Comparison of ENCODE assay signal across 17 cellular contexts in the genomic region with DNA sequence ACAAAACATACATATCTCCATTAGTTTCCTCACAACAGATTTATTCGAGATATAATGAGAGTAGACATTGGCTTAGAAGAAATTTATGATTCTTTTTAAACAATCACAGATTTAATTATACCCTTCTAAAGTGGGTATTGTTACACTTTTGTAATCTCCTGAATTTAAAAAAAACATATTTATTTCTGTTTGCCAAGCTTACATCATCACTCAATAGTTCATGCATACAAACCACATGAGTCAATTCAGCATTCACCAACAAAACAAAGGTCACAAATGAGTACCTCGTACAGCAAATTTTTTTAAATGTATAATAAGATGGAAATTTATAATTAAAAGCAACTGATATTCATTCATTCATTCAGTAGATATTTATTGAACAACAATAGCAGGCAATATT. TPM values are rescaled to one million over a fixed set of nuclear protein-coding genes. Genes with fewer than 3 reads are reported as not detected.
DNase-seq lines count a peak whose midpoint lies in the region; ATAC-seq and TF ChIP-seq lines count a peak whose summit lies in the region.
"Had no signal": no experiment of that assay in that cellular context is flagged by ENCODE, and none has a peak within 500 bp of the region (broad histone marks: within the 10 kb centered on the region; RNA-seq: fewer than 3 reads in every experiment).

No MANE protein-coding gene starts in this region.

- H3K27me3 Mint-ChIP-seq in MCF 10A (ENCODE audit: insufficient read depth, unreplicated experiment), result no peaks in the 10 kb centered on the region
- H3K27me3 Mint-ChIP-seq in natural killer cell (ENCODE audit: low read depth in 2 of 2), result no peaks in the 10 kb centered on the region
- H3K27me3 Mint-ChIP-seq: type B pancreatic cell had no signal

- DNase-seq in MCF 10A (ENCODE audit: unreplicated experiment), result peak; percentile 35
- no peak for DNase-seq in breast epithelium (ENCODE audit: low spot score in 2 of 2)
- peak; percentile 81 for DNase-seq in fibroblast of mammary gland (ENCODE audit: low read depth)
- DNase-seq in natural killer cell, result no peak
- DNase-seq in COLO829 (ENCODE audit: low spot score), result no peak
- no peak for DNase-seq in middle frontal gyrus (ENCODE audit: extremely low spot score, low spot score)
- DNase-seq: activated CD4-positive, alpha-beta T cell treated with anti-CD3 and anti-CD28 coated beads, Interleukin-2, amount 50 U/mL, for 48 hours; activated gamma-delta T cell; midbrain; MM.1S; NCI-H345; stimulated activated CD8-positive, alpha-beta memory T cell treated with anti-CD3 and anti-CD28 coated beads, Interleukin-4, amount 100 ng/mL, for 48 hours had no signal

- POLR2A ChIA-PET in MCF 10A (lab: Yijun Ruan, JAX), result interaction anchor here (0.6 to 1.7 kb wide), 3 partner anchors 24 to 1282 kb away, joined by 3 to 5 read pairs (median 4); no protein-coding TSS in a partner anchor

- no peaks in the 10 kb centered on the region for H3K4me1 ChIP-seq in breast epithelium

- ATAC-seq in SK-N-SH treated with all-trans-retinoic acid at 6 μM for 48 hours (peak; percentile 61), natural killer cell (no peak), GM18505 (IDR thresholded peaks at IDR 0.05; ENCODE audit: unreplicated experiment) (no peak)

- intact Hi-C loops in MCF 10A (cut with micrococcal nuclease), result no loop called here
- intact Hi-C loops in breast epithelium (cut with DNase I; ENCODE audit: low total_unique reads), result no loop called here
- intact Hi-C loops in natural killer cell (cut with micrococcal nuclease), result no loop called here

- no peak overlapping the region for H3K27ac Mint-ChIP-seq in MCF 10A (ENCODE audit: low read depth, unreplicated experiment)
- no peak overlapping the region for H3K27ac Mint-ChIP-seq in natural killer cell
- H3K27ac Mint-ChIP-seq: T-helper 2 cell treated with Interferon-gamma antibody and Interleukin-4, amounts not matched to agents 5 μg/mL and 100 μg/mL, for 36 hours; type B pancreatic cell had no signal

- no peak for TF ChIP-seq CTCF in MCF 10A (IDR thresholded peaks at IDR 0.05; ENCODE audit: unreplicated experiment)
- no peak for TF ChIP-seq CTCF in breast epithelium (IDR thresholded peaks at IDR 0.05)
- no peak for TF ChIP-seq CTCF in fibroblast of mammary gland (conservative IDR thresholded peaks at IDR 0.05; ENCODE audit: control insufficient read depth, insufficient read depth, low read depth, low read length)
- TF ChIP-seq CTCF in natural killer cell (IDR thresholded peaks at IDR 0.05), result no peak

- H3K36me3 Mint-ChIP-seq in MCF 10A (ENCODE audit: insufficient read depth, unreplicated experiment) (no peaks in the 10 kb centered on the region), natural killer cell (no peaks in the 10 kb centered on the region)

- H3K27ac ChIP-seq in breast epithelium, result no peak overlapping the region
- H3K27ac ChIP-seq: parathyroid adenoma had no signal

- TF ChIP-seq POLR2A in breast epithelium (IDR thresholded peaks at IDR 0.05) (no peak), GM18505 (IDR thresholded peaks at IDR 0.05; ENCODE audit: borderline replicate concordance, extremely low read depth, insufficient read depth, insufficient read length) (no peak)

- no peaks in the 10 kb centered on the region for H3K36me3 ChIP-seq in breast epithelium

- no peaks in the 10 kb centered on the region for H3K27me3 ChIP-seq in breast epithelium

- peaks cover 11% of the 10 kb centered on the region for H3K4me1 Mint-ChIP-seq in MCF 10A (ENCODE audit: insufficient read depth, unreplicated experiment)
- no peaks in the 10 kb centered on the region for H3K4me1 Mint-ChIP-seq in natural killer cell

- BruUV-seq in MCF 10A (replicated peaks; lab: Mats Ljungman, UMichigan), result no TSS peak

- H3K4me3 ChIP-seq in breast epithelium (no peak overlapping the region), fibroblast of mammary gland (ENCODE audit: control insufficient read depth, low read depth, low read length) (no peak overlapping the region)

- H3K9me3 Mint-ChIP-seq in MCF 10A (ENCODE audit: unreplicated experiment), result no peaks in the 10 kb centered on the region
- peaks cover 2 to 6% of the 10 kb centered on the region in 2 donors for H3K9me3 Mint-ChIP-seq in natural killer cell
- H3K9me3 Mint-ChIP-seq: T-helper 2 cell treated with Interferon-gamma antibody and Interleukin-4, amounts not matched to agents 5 μg/mL and 100 μg/mL, for 36 hours; type B pancreatic cell had no signal

- H3K9me3 ChIP-seq in breast epithelium, result no peaks in the 10 kb centered on the region

- CTCF ChIA-PET in MCF 10A (lab: Yijun Ruan, JAX), result interaction anchor here (0.6 kb wide), 1 partner anchor 77 kb away, joined by 3 read pairs; no protein-coding TSS in a partner anchor

- H3K4me3 Mint-ChIP-seq in MCF 10A (ENCODE audit: unreplicated experiment), result no peak overlapping the region
- no peak overlapping the region for H3K4me3 Mint-ChIP-seq in natural killer cell
- H3K4me3 Mint-ChIP-seq: T-helper 2 cell treated with Interferon-gamma antibody and Interleukin-4, amounts not matched to agents 5 μg/mL and 100 μg/mL, for 36 hours; type B pancreatic cell had no signal

TF ChIP-seq in SK-N-SH treated with all-trans-retinoic acid at 6 μM for 48 hours, 23 proteins besides CTCF, POLR2A, EP300 and RAD21:
- TF ChIP-seq TOX (CRISPR knock-in tag; IDR thresholded peaks at IDR 0.05; ENCODE audit: borderline replicate concordance) (peak; percentile 48; the same call in 1 of the 2 replicates), ZNF70 (CRISPR knock-in tag; IDR thresholded peaks at IDR 0.05) (no peak), OSR1 (CRISPR knock-in tag; IDR thresholded peaks at IDR 0.05) (no peak), TSHZ2 (CRISPR knock-in tag; IDR thresholded peaks at IDR 0.05) (no peak), CSDC2 (CRISPR knock-in tag; IDR thresholded peaks at IDR 0.05) (no peak), SNAI2 (CRISPR knock-in tag; IDR thresholded peaks at IDR 0.05) (no peak), CSRNP3 (CRISPR knock-in tag; IDR thresholded peaks at IDR 0.05) (no peak), GLIS3 (CRISPR knock-in tag; IDR thresholded peaks at IDR 0.05) (no peak), ESRRG (CRISPR knock-in tag; IDR thresholded peaks at IDR 0.05) (no peak), ZFP3 (CRISPR knock-in tag; IDR thresholded peaks at IDR 0.05) (no peak), ZC3H10 (CRISPR knock-in tag; IDR thresholded peaks at IDR 0.05) (no peak), ISL1 (CRISPR knock-in tag; IDR thresholded peaks at IDR 0.05) (peak; percentile 84)

RNA-seq across cellular contexts. Expression of gene LRRN3, which starts 17.6 kb away (rescaled TPM):
- not detected in 2 replicates for total RNA-seq in MCF 10A (2022)
- 1 to 10 TPM; 1.6 to 2.4 (median 1.6) TPM for total RNA-seq in breast epithelium
- total RNA-seq in natural killer cell, result under 1 TPM in 2 of 3 donors, not detected in 1; 0.27 to 0.90 TPM

Comparison
In these comparisons a context has a peak if more than half of its experiments do, and no peak if none do; other contexts are left out.
1. DNase-seq: peak in MCF 10A (single experiment) and fibroblast of mammary gland (single experiment); none in breast epithelium (0 of 2), natural killer cell (single experiment), COLO829 (single experiment) and middle frontal gyrus (single experiment).